15 cellular contexts compared by ENCODE assay signal in the genomic region with DNA sequence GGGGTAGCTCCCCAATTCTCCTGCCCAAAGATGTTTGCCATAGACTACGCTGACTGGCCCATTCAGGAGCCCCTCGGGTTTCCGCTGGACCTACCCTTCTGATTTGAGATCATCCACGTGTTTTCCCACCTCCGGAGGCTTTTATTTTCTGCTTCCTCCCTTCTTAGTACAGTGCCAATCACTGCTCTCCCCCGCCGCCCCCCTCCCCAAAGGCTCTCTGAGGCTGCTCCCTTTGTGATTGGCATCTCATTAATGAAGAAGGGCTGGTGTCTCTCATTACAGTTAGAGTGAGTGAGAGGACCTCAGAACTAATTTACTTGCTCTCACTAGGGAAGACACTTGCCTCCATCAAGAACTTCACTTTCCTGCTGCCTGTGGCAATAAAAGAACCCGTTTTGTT.
DNase-seq lines count a peak whose midpoint lies in the region; ATAC-seq, FAIRE-seq and TF ChIP-seq lines count a peak whose summit lies in the region.
"Had no signal": no experiment of that assay in that cellular context is flagged by ENCODE, and none has a peak within 500 bp of the region (broad histone marks: within the 10 kb centered on the region; RNA-seq: fewer than 3 reads in every experiment).

No MANE protein-coding gene starts in this region.

- H3K27me3 ChIP-seq in H1 (replicated peaks in 1 of 4; ENCODE audit: control insufficient read depth in 3 of 4, extremely low read depth in 1 of 4, insufficient read depth in 3 of 4, low read length in 3 of 4) (peaks cover 0 to 2% (median 0%) of the 10 kb centered on the region in 4 experiments; a peak in 1 of 7 replicates), neural progenitor cell (no peaks in the 10 kb centered on the region)
- H3K27me3 ChIP-seq: BLaER1 treated with 17β-estradiol and CSF1 and Interleukin-3, amounts not matched to agents 10 nM and 100 nM had no signal

- no peaks in the 10 kb centered on the region for H3K23me2 ChIP-seq in H1 (ENCODE audit: low read depth, low read length)

- peak overlapping the region; percentile 1 for H3K27ac Mint-ChIP-seq in activated T-cell treated with anti-CD3 and anti-CD28 coated beads, Interleukin-2, amount 50 U/mL, for 24 hours
- H3K27ac Mint-ChIP-seq in activated T-cell treated with anti-CD3 and anti-CD28 coated beads, Interleukin-2, amount 50 U/mL, for 72 hours = no peak overlapping the region
- no peak overlapping the region for H3K27ac Mint-ChIP-seq in neural progenitor cell
- no peak overlapping the region for H3K27ac Mint-ChIP-seq in activated naive CD8-positive, alpha-beta T cell treated with anti-CD3 and anti-CD28 coated beads, Interleukin-2, amount 50 U/mL, for 24 hours
- H3K27ac Mint-ChIP-seq: H9 had no signal

- no peak for TF ChIP-seq EP300 in H1 (IDR thresholded peaks at IDR 0.05; ENCODE audit: borderline replicate concordance in 1 of 2, low read depth in 2 of 2, low read length in 2 of 2)

- peaks cover 15% of the 10 kb centered on the region for H3K9me3 Mint-ChIP-seq in activated T-cell treated with anti-CD3 and anti-CD28 coated beads, Interleukin-2, amount 50 U/mL, for 24 hours
- H3K9me3 Mint-ChIP-seq in activated T-cell treated with anti-CD3 and anti-CD28 coated beads, Interleukin-2, amount 50 U/mL, for 72 hours = peaks cover 3 to 7% of the 10 kb centered on the region in 2 donors
- no peaks in the 10 kb centered on the region for H3K9me3 Mint-ChIP-seq in neural progenitor cell
- H3K9me3 Mint-ChIP-seq in activated naive CD8-positive, alpha-beta T cell treated with anti-CD3 and anti-CD28 coated beads, Interleukin-2, amount 50 U/mL, for 24 hours = peaks cover 13% of the 10 kb centered on the region
- H3K9me3 Mint-ChIP-seq: H9 had no signal

- peaks cover 2% of the 10 kb centered on the region for H3K36me3 Mint-ChIP-seq in activated T-cell treated with anti-CD3 and anti-CD28 coated beads, Interleukin-2, amount 50 U/mL, for 24 hours (ENCODE audit: low read depth)
- peaks cover 6 to 7% of the 10 kb centered on the region in 2 donors for H3K36me3 Mint-ChIP-seq in activated T-cell treated with anti-CD3 and anti-CD28 coated beads, Interleukin-2, amount 50 U/mL, for 72 hours (ENCODE audit: insufficient read depth in 2 of 2)
- no peaks in the 10 kb centered on the region for H3K36me3 Mint-ChIP-seq in neural progenitor cell
- peaks cover 2% of the 10 kb centered on the region for H3K36me3 Mint-ChIP-seq in activated naive CD8-positive, alpha-beta T cell treated with anti-CD3 and anti-CD28 coated beads, Interleukin-2, amount 50 U/mL, for 24 hours (ENCODE audit: low read depth)

- H2BK120ac ChIP-seq in H1 (replicated peaks; ENCODE audit: low read depth, low read length) = no peak overlapping the region

- no peak overlapping the region for H3K14ac ChIP-seq in H1 (ENCODE audit: insufficient read length)

- H3K9me3 ChIP-seq in H1 (ENCODE audit: insufficient read depth in 2 of 2, low read depth in 1 of 2, low read length in 1 of 2) (no peaks in the 10 kb centered on the region), neural progenitor cell (ENCODE audit: low read depth) (no peaks in the 10 kb centered on the region)

- H3K36me3 ChIP-seq in H1 (ENCODE audit: control insufficient read depth in 2 of 4, insufficient read depth in 4 of 4, low read length in 3 of 4) (no peaks in the 10 kb centered on the region), neural progenitor cell (no peaks in the 10 kb centered on the region)
- H3K36me3 ChIP-seq: BLaER1 treated with 17β-estradiol and CSF1 and Interleukin-3, amounts not matched to agents 10 nM and 100 nM had no signal

- WGBS in H1 (ENCODE audit: extremely low coverage in 1 of 2, insufficient coverage in 1 of 2, insufficient read length in 1 of 2, insufficient replicate concordance in 2 of 2, low coverage in 1 of 2, low lambda C conversion rate in 2 of 2, missing lambda C conversion rate in 1 of 2), 2 experiments = 76% methylated on average over 8 of the region's 8 CpGs; no CpG with 5 or more reads in 1 of the 2 experiments

- H3K18ac ChIP-seq in H1 (ENCODE audit: extremely low read depth, low read length) = no peak overlapping the region

- CTCF ChIA-PET in H1 (lab: Charles Lee; ENCODE audit: partially characterized antibody) = interaction anchor here (0.6 to 3.1 kb wide), 3 partner anchors 24 to 812 kb away, joined by 3 to 18 read pairs (median 5); no protein-coding TSS in a partner anchor

- POLR2A ChIA-PET in H1 (lab: Charles Lee; ENCODE audit: partially characterized antibody) = no interaction called here

- H3K23ac ChIP-seq in H1 (ENCODE audit: insufficient read length) = no peak overlapping the region

- no peak overlapping the region for H2BK15ac ChIP-seq in H1 (ENCODE audit: low read length)

- no peak overlapping the region for H2BK5ac ChIP-seq in H1 (ENCODE audit: low read depth, low read length)

- H3K4me2 ChIP-seq in H1 (ENCODE audit: insufficient read depth in 1 of 2, low read depth in 2 of 2, low read length in 2 of 2) (no peak overlapping the region), neural progenitor cell (peak overlapping the region; percentile 24)
- H3K4me2 ChIP-seq: BLaER1 treated with 17β-estradiol and CSF1 and Interleukin-3, amounts not matched to agents 10 nM and 100 nM had no signal

- H3K4ac ChIP-seq in H1 (replicated peaks; ENCODE audit: insufficient read length, low read depth, low read length) = no peak overlapping the region

- H2BK20ac ChIP-seq in H1 (ENCODE audit: low read length) = no peak overlapping the region

- H3K4me1 Mint-ChIP-seq in activated T-cell treated with anti-CD3 and anti-CD28 coated beads, Interleukin-2, amount 50 U/mL, for 24 hours (ENCODE audit: low read depth) = peaks cover 63% of the 10 kb centered on the region
- H3K4me1 Mint-ChIP-seq in activated T-cell treated with anti-CD3 and anti-CD28 coated beads, Interleukin-2, amount 50 U/mL, for 72 hours (ENCODE audit: low read depth) = peaks cover 45% of the 10 kb centered on the region
- peaks cover 53% of the 10 kb centered on the region for H3K4me1 Mint-ChIP-seq in neural progenitor cell
- peaks cover 38% of the 10 kb centered on the region for H3K4me1 Mint-ChIP-seq in activated naive CD8-positive, alpha-beta T cell treated with anti-CD3 and anti-CD28 coated beads, Interleukin-2, amount 50 U/mL, for 24 hours

- H4K5ac ChIP-seq in H1 (ENCODE audit: insufficient read length, low read depth, low read length) = no peak overlapping the region

- H3K79me1 ChIP-seq in H1 (ENCODE audit: low read depth, low read length) = no peaks in the 10 kb centered on the region

- no peak overlapping the region for H3K4me3 Mint-ChIP-seq in activated T-cell treated with anti-CD3 and anti-CD28 coated beads, Interleukin-2, amount 50 U/mL, for 24 hours
- H3K4me3 Mint-ChIP-seq in activated T-cell treated with anti-CD3 and anti-CD28 coated beads, Interleukin-2, amount 50 U/mL, for 72 hours = no peak overlapping the region
- no peak overlapping the region for H3K4me3 Mint-ChIP-seq in neural progenitor cell
- H3K4me3 Mint-ChIP-seq in activated naive CD8-positive, alpha-beta T cell treated with anti-CD3 and anti-CD28 coated beads, Interleukin-2, amount 50 U/mL, for 24 hours = no peak overlapping the region
- H3K4me3 Mint-ChIP-seq: CD4-positive, CD25-positive, alpha-beta regulatory T cell; H9 had no signal

- no peak for DNase-seq in activated T-cell treated with anti-CD3 and anti-CD28 coated beads, Interleukin-2, amount 50 U/mL, for 24 hours
- DNase-seq in activated T-cell treated with anti-CD3 and anti-CD28 coated beads, Interleukin-2, amount 50 U/mL, for 72 hours = no peak
- no peak for DNase-seq in H1 (ENCODE audit: low read depth in 1 of 2, low spot score in 2 of 2)
- peak; percentile 67 for DNase-seq in neural progenitor cell (ENCODE audit: low spot score)
- DNase-seq in activated naive CD8-positive, alpha-beta T cell treated with anti-CD3 and anti-CD28 coated beads, Interleukin-2, amount 50 U/mL, for 24 hours = no peak
- DNase-seq in anterior cingulate cortex (lab: John Stamatoyannopoulos, UW) = no peak
- DNase-seq: ACHN; CD4-positive, CD25-positive, alpha-beta regulatory T cell; DMS53; GM23248; H9 had no signal

- no peak for TF ChIP-seq POLR2A in H1 (IDR thresholded peaks at IDR 0.05; ENCODE audit: control extremely low read depth in 1 of 2, low read depth in 2 of 2, low read length in 2 of 2)

- no peak for TF ChIP-seq CTCF in H1 (IDR thresholded peaks at IDR 0.05; ENCODE audit: control extremely low read depth in 1 of 3, insufficient read depth in 1 of 3, low read depth in 1 of 3, low read length in 3 of 3)
- no peak for TF ChIP-seq CTCF in neural progenitor cell (IDR thresholded peaks at IDR 0.05)

- H3K4me1 ChIP-seq in H1 (replicated peaks in 1 of 4; ENCODE audit: control insufficient read depth in 3 of 4, insufficient read depth in 4 of 4, low read length in 3 of 4) (peaks cover 0 to 5% (median 3%) of the 10 kb centered on the region in 4 experiments; a peak in 6 of 7 replicates), neural progenitor cell (peaks cover 38% of the 10 kb centered on the region)

- no peak overlapping the region for H2BK12ac ChIP-seq in H1 (ENCODE audit: low read depth, low read length)

- no peaks in the 10 kb centered on the region for H4K20me1 ChIP-seq in H1 (replicated peaks in 1 of 2; ENCODE audit: control insufficient read depth in 1 of 2, insufficient read depth in 2 of 2, low read length in 2 of 2)
- no peaks in the 10 kb centered on the region for H4K20me1 ChIP-seq in neural progenitor cell (ENCODE audit: low read depth)
- H4K20me1 ChIP-seq: BLaER1 treated with 17β-estradiol and CSF1 and Interleukin-3, amounts not matched to agents 10 nM and 100 nM had no signal

- no peak overlapping the region for H3K27ac ChIP-seq in H1 (ENCODE audit: low read depth, low read length)
- no peak overlapping the region for H3K27ac ChIP-seq in neural progenitor cell
- H3K27ac ChIP-seq: BLaER1 treated with 17β-estradiol and CSF1 and Interleukin-3, amounts not matched to agents 10 nM and 100 nM; GM23248 had no signal

- no peaks in the 10 kb centered on the region for H3K27me3 Mint-ChIP-seq in activated T-cell treated with anti-CD3 and anti-CD28 coated beads, Interleukin-2, amount 50 U/mL, for 24 hours
- H3K27me3 Mint-ChIP-seq in activated T-cell treated with anti-CD3 and anti-CD28 coated beads, Interleukin-2, amount 50 U/mL, for 72 hours (ENCODE audit: low read depth) = peaks cover 2% of the 10 kb centered on the region
- H3K27me3 Mint-ChIP-seq in neural progenitor cell (ENCODE audit: insufficient read depth, low read depth) = peaks cover 2% of the 10 kb centered on the region
- H3K27me3 Mint-ChIP-seq in activated naive CD8-positive, alpha-beta T cell treated with anti-CD3 and anti-CD28 coated beads, Interleukin-2, amount 50 U/mL, for 24 hours = no peaks in the 10 kb centered on the region

- H2AFZ ChIP-seq in H1 (ENCODE audit: low read length) (no peak overlapping the region), neural progenitor cell (replicated peaks) (no peak overlapping the region)
- H2AFZ ChIP-seq: GM23248 had no signal

- no peak overlapping the region for H3K56ac ChIP-seq in H1 (replicated peaks; ENCODE audit: insufficient read length, low read depth, low read length)

- no peak overlapping the region for H3K9ac ChIP-seq in H1 (replicated peaks in 1 of 4; ENCODE audit: extremely low read depth in 1 of 4, low read depth in 3 of 4, low read length in 3 of 4)
- H3K9ac ChIP-seq in neural progenitor cell = no peak overlapping the region
- H3K9ac ChIP-seq: BLaER1 treated with 17β-estradiol and CSF1 and Interleukin-3, amounts not matched to agents 10 nM and 100 nM; GM23248 had no signal

- ATAC-seq in activated T-cell treated with anti-CD3 and anti-CD28 coated beads, Interleukin-2, amount 50 U/mL, for 72 hours (replicated peaks in 1 of 2) = no peak
- no peak for ATAC-seq in activated naive CD8-positive, alpha-beta T cell treated with anti-CD3 and anti-CD28 coated beads, Interleukin-2, amount 50 U/mL, for 24 hours
- no peak for ATAC-seq in HG02588 (IDR thresholded peaks at IDR 0.05; ENCODE audit: unreplicated experiment)
- no peak for ATAC-seq in GM19455 (IDR thresholded peaks at IDR 0.05; ENCODE audit: unreplicated experiment)

- TF ChIP-seq RAD21 in H1 (IDR thresholded peaks at IDR 0.05 in 1 of 2, conservative IDR thresholded peaks at IDR 0.05 in 1 of 2; ENCODE audit: low read depth in 2 of 2, low read length in 2 of 2) = no peak

- H3K4me3 ChIP-seq in H1 (ENCODE audit: extremely low read depth in 1 of 4, insufficient read depth in 2 of 4, low read depth in 3 of 4, low read length in 4 of 4) = no peak overlapping the region
- H3K4me3 ChIP-seq in neural progenitor cell = no peak overlapping the region
- H3K4me3 ChIP-seq: BLaER1 treated with 17β-estradiol and CSF1 and Interleukin-3, amounts not matched to agents 10 nM and 100 nM; GM23248 had no signal

- H4K8ac ChIP-seq in H1 (ENCODE audit: extremely low read depth, insufficient read depth, low read length) = no peak overlapping the region

- H3K79me2 ChIP-seq in H1 (ENCODE audit: control insufficient read depth in 1 of 2, insufficient read depth in 2 of 2, low read length in 2 of 2) (no peaks in the 10 kb centered on the region), neural progenitor cell (ENCODE audit: low read depth) (no peaks in the 10 kb centered on the region)

- no peak for FAIRE-seq in H1 (lab: Jason Lieb, UNC)
- FAIRE-seq: GM18507 had no signal

- no peak overlapping the region for H2AK5ac ChIP-seq in H1 (ENCODE audit: low read depth, low read length)

- peaks cover 6% of the 10 kb centered on the region for H3F3A ChIP-seq in neural progenitor cell (ENCODE audit: low read depth)

- H4K91ac ChIP-seq in H1 (replicated peaks; ENCODE audit: insufficient read length, low read length) = no peak overlapping the region
